ENCODE assay signal across 13 cellular contexts in genomic region chr7:131039355-131039762, GRCh38.
A peak's percentile ranks its signal among the peaks of the same experiment; 100 is the strongest.
DNase-seq lines count a peak whose midpoint lies in the region; ATAC-seq and TF ChIP-seq lines count a peak whose summit lies in the region.
"Had no signal": no experiment of that assay in that cellular context is flagged by ENCODE, and none has a peak within 500 bp of the region (broad histone marks: within the 10 kb centered on the region; RNA-seq: fewer than 3 reads in every experiment).

No MANE protein-coding gene starts in this region.

- no peak overlapping the region for H3K4me3 ChIP-seq in muscle layer of duodenum (ENCODE audit: low read depth in 1 of 2, low read length in 2 of 2)
- no peak overlapping the region for H3K4me3 ChIP-seq in effector memory CD4-positive, alpha-beta T cell (ENCODE audit: insufficient read depth, low read depth, low read length, poor library complexity, severe bottlenecking)
- H3K4me3 ChIP-seq: HAP-1, thoracic aorta had no signal

- peak overlapping the region; percentile 69 for H3K27ac ChIP-seq in muscle layer of duodenum (ENCODE audit: low read length)
- H3K27ac ChIP-seq in effector memory CD4-positive, alpha-beta T cell (ENCODE audit: insufficient read depth, low read length, poor library complexity, severe bottlenecking), result no peak overlapping the region
- H3K27ac ChIP-seq: thoracic aorta had no signal

- H3K4me1 ChIP-seq in muscle layer of duodenum (ENCODE audit: control insufficient read depth in 1 of 2, insufficient read depth in 2 of 2, low read length in 2 of 2), result peaks cover 8 to 29% of the 10 kb centered on the region in 2 donors
- peaks cover 27% of the 10 kb centered on the region for H3K4me1 ChIP-seq in effector memory CD4-positive, alpha-beta T cell (ENCODE audit: control insufficient read depth, insufficient read depth, low read length, poor library complexity, severe bottlenecking)

- POLR2A ChIA-PET in HEK293T (lab: Yijun Ruan, JAX), result no interaction called here

- no peaks in the 10 kb centered on the region for H3K36me3 ChIP-seq in muscle layer of duodenum (ENCODE audit: control insufficient read depth in 1 of 2, insufficient read depth in 2 of 2, low read length in 2 of 2)
- H3K36me3 ChIP-seq in effector memory CD4-positive, alpha-beta T cell (ENCODE audit: control insufficient read depth, insufficient read depth, low read length), result peaks cover under 1% of the 10 kb centered on the region
- H3K36me3 ChIP-seq: HAP-1 had no signal

- no peaks in the 10 kb centered on the region for H3K27me3 ChIP-seq in muscle layer of duodenum (ENCODE audit: low read depth, low read length)
- no peaks in the 10 kb centered on the region for H3K27me3 ChIP-seq in effector memory CD4-positive, alpha-beta T cell (replicated peaks; ENCODE audit: control insufficient read depth, insufficient read depth, low read length, poor library complexity, severe bottlenecking)

- H3K27ac Mint-ChIP-seq in chondrocyte (ENCODE audit: unreplicated experiment), result peak overlapping the region; percentile 78

- DNase-seq in CD1c-positive myeloid dendritic cell (ENCODE audit: extremely low spot score) (peak; percentile 24), HEK293T (ENCODE audit: extremely low spot score) (no peak), chondrocyte (ENCODE audit: low spot score) (no peak), NCI-H446 treated with DMSO at 0.1 percent for 48 hours (lab: John Stamatoyannopoulos, UW) (no peak)
- DNase-seq in effector memory CD4-positive, alpha-beta T cell, result no peak
- DNase-seq: activated CD4-positive, CD25-positive, alpha-beta regulatory T cell treated with anti-CD3 and anti-CD28 coated beads, Interleukin-2, amount 50 U/mL, for 72 hours; stimulated activated CD4-positive, alpha-beta T cell treated with anti-CD3 and anti-CD28 coated beads, Interleukin-2, amount 100 ng/mL, for 48 hours had no signal

- no peaks in the 10 kb centered on the region for H3K27me3 Mint-ChIP-seq in chondrocyte (ENCODE audit: low read depth)

- no peaks in the 10 kb centered on the region for H3K36me3 Mint-ChIP-seq in chondrocyte (ENCODE audit: low read depth)

- no peaks in the 10 kb centered on the region for H3K9me3 ChIP-seq in muscle layer of duodenum (ENCODE audit: control insufficient read depth in 1 of 2, low read length in 2 of 2)
- no peaks in the 10 kb centered on the region for H3K9me3 ChIP-seq in effector memory CD4-positive, alpha-beta T cell (ENCODE audit: control insufficient read depth, low read length)
- H3K9me3 ChIP-seq: HAP-1, thoracic aorta had no signal

- no peak for TF ChIP-seq CTCF in chondrocyte (IDR thresholded peaks at IDR 0.05)

- peaks cover 25% of the 10 kb centered on the region for H3K4me1 Mint-ChIP-seq in chondrocyte (ENCODE audit: low read depth)

- H3K9me3 Mint-ChIP-seq in chondrocyte (ENCODE audit: low read depth), result no peaks in the 10 kb centered on the region

- CTCF ChIA-PET in HEK293T (lab: Yijun Ruan, JAX), result interaction anchor here (0.8 to 2.8 kb wide), 5 partner anchors 30 to 485 kb away, joined by 3 to 27 read pairs (median 6); no protein-coding TSS in a partner anchor

- H3K4me3 Mint-ChIP-seq in chondrocyte (ENCODE audit: unreplicated experiment), result no peak overlapping the region
- H3K4me3 Mint-ChIP-seq: CD14-positive monocyte had no signal

- ATAC-seq in HG02840 (IDR thresholded peaks at IDR 0.05; ENCODE audit: low FRiP score, unreplicated experiment) (no peak), GM21423 (IDR thresholded peaks at IDR 0.05; ENCODE audit: unreplicated experiment) (no peak)

TF ChIP-seq in HEK293T, 16 proteins besides CTCF, POLR2A, EP300 and RAD21:
- TF ChIP-seq L3MBTL2 (conservative IDR thresholded peaks at IDR 0.05), result no peak
- TF ChIP-seq CTBP1 (IDR thresholded peaks at IDR 0.05; ENCODE audit: borderline replicate concordance), result no peak
- TF ChIP-seq ELF4 (IDR thresholded peaks at IDR 0.05), result no peak
- TF ChIP-seq ZNF384 (IDR thresholded peaks at IDR 0.05), result 0 out of 2 replicates have a peak, but pooled peaks have one; percentile 15
